Comparison of ENCODE assay signal across 1 cellular context in genomic region chr15:83204697-83205096, GRCh38.
A peak's percentile ranks its signal among the peaks of the same experiment; 100 is the strongest.
TF ChIP-seq lines count a peak whose summit lies in the region.

No MANE protein-coding gene starts in this region.

TF ChIP-seq in GM23338, 12 proteins besides CTCF, POLR2A, EP300 and RAD21 (continued from another document):
- TF ChIP-seq ZNF462 (CRISPR knock-in tag; IDR thresholded peaks at IDR 0.05) (0 out of 2 replicates have a peak, but pooled peaks have one; percentile 46), ZNF331 (CRISPR knock-in tag; IDR thresholded peaks at IDR 0.05; ENCODE audit: low read depth) (no peak), EZH2 (IDR thresholded peaks at IDR 0.05; ENCODE audit: low read depth, unreplicated experiment) (no peak), NANOG (IDR thresholded peaks at IDR 0.05; ENCODE audit: borderline replicate concordance) (no peak)
